ENCODE assay signal across 11 cellular contexts in genomic region chr7:47485640-47486435, GRCh38.
DNase-seq lines count a peak whose midpoint lies in the region; ATAC-seq and TF ChIP-seq lines count a peak whose summit lies in the region.
"Had no signal": no experiment of that assay in that cellular context is flagged by ENCODE, and none has a peak within 500 bp of the region (broad histone marks: within the 10 kb centered on the region; RNA-seq: fewer than 3 reads in every experiment).

No MANE protein-coding gene starts in this region.

- no peaks in the 10 kb centered on the region for H3K27me3 Mint-ChIP-seq in neural crest cell (ENCODE audit: low read depth)

- H3K79me2 ChIP-seq in fibroblast of lung (ENCODE audit: control insufficient read depth, insufficient read depth, low read length) = no peaks in the 10 kb centered on the region

- H3K27me3 ChIP-seq in AG04450 (ENCODE audit: control insufficient read depth, insufficient read depth, low read length) = no peaks in the 10 kb centered on the region
- H3K27me3 ChIP-seq in fibroblast of lung (ENCODE audit: control insufficient read depth, insufficient read depth, low read length) = no peaks in the 10 kb centered on the region
- H3K27me3 ChIP-seq: SJCRH30 had no signal

- no peak overlapping the region for H3K4me3 Mint-ChIP-seq in neural crest cell

- H3K27ac ChIP-seq in AG04450 (ENCODE audit: low read depth, low read length) = peak overlapping the region; percentile 21
- no peak overlapping the region for H3K27ac ChIP-seq in fibroblast of lung (ENCODE audit: insufficient read depth, low read length)
- H3K27ac ChIP-seq: C4-2B, SJCRH30 had no signal

- H3K4me2 ChIP-seq in fibroblast of lung (ENCODE audit: extremely low read depth, insufficient read depth, low read length) = no peak overlapping the region

- H3K9me3 ChIP-seq in AG04450 (ENCODE audit: control insufficient read depth, insufficient read depth, low read length) (no peaks in the 10 kb centered on the region), fibroblast of lung (ENCODE audit: control insufficient read depth, insufficient read depth, low read depth, low read length) (no peaks in the 10 kb centered on the region)
- H3K9me3 ChIP-seq: SJCRH30 had no signal

- POLR2A ChIA-PET in AG04450 (lab: Yijun Ruan, JAX) = interaction anchor here (0.6 to 1.3 kb wide), 2 partner anchors 28 to 51 kb away, joined by 3 to 4 read pairs; no protein-coding TSS in a partner anchor

- peaks cover 2% of the 10 kb centered on the region for H3K36me3 ChIP-seq in fibroblast of lung (ENCODE audit: control insufficient read depth, insufficient read depth, low read length)
- H3K36me3 ChIP-seq: SJCRH30 had no signal

- H3K27ac Mint-ChIP-seq in neural crest cell (ENCODE audit: unreplicated experiment) = peak overlapping the region; percentile 0

- TF ChIP-seq CTCF in AG04450 (IDR thresholded peaks at IDR 0.05; ENCODE audit: low read depth, low read length) = no peak
- TF ChIP-seq CTCF in fibroblast of lung (conservative IDR thresholded peaks at IDR 0.05 in 1 of 2, IDR thresholded peaks at IDR 0.05 in 1 of 2; ENCODE audit: low read depth in 1 of 2, low read length in 2 of 2) = no peak
- no peak for TF ChIP-seq CTCF in neural crest cell (conservative IDR thresholded peaks at IDR 0.05)
- no peak for TF ChIP-seq CTCF in omental fat pad (IDR thresholded peaks at IDR 0.05)

- ATAC-seq in GM21786 (IDR thresholded peaks at IDR 0.05; ENCODE audit: unreplicated experiment) (no peak), omental fat pad (ENCODE audit: low FRiP score) (no peak)

- peaks cover 52% of the 10 kb centered on the region for H3K4me1 Mint-ChIP-seq in neural crest cell

- H3K4me1 ChIP-seq in fibroblast of lung (ENCODE audit: control insufficient read depth, extremely low read depth, insufficient read depth, low read length) = peaks cover 26% of the 10 kb centered on the region

- no peak overlapping the region for H3K9ac ChIP-seq in fibroblast of lung (ENCODE audit: insufficient read depth, low read length)

- H3K9me3 Mint-ChIP-seq in neural crest cell = no peaks in the 10 kb centered on the region

- no peaks in the 10 kb centered on the region for H3K36me3 Mint-ChIP-seq in neural crest cell (ENCODE audit: low read depth)

- no peak overlapping the region for H2AFZ ChIP-seq in fibroblast of lung (ENCODE audit: low read length)

- CTCF ChIA-PET in AG04450 (lab: Charles Lee) = interaction anchor here (1.2 kb wide), 1 partner anchor 220 kb away, joined by 4 read pairs; no protein-coding TSS in a partner anchor

- H3K4me3 ChIP-seq in AG04450 (ENCODE audit: low read depth, low read length) (no peak overlapping the region), fibroblast of lung (replicated peaks in 1 of 4; ENCODE audit: control extremely low read depth in 1 of 4, insufficient read depth in 1 of 4, low read depth in 3 of 4, low read length in 4 of 4) (no peak overlapping the region)
- H3K4me3 ChIP-seq: SJCRH30 had no signal

- no peak for DNase-seq in AG04450 (ENCODE audit: low read depth, low spot score)
- peak; percentile 13 for DNase-seq in NCI-H146 treated with DMSO at 0.1 percent for 48 hours (lab: John Stamatoyannopoulos, UW; ENCODE audit: unreplicated experiment)
- peak; percentile 26 to 46 for DNase-seq in fibroblast of lung (ENCODE audit: low read depth in 2 of 2)
- no peak for DNase-seq in neural crest cell (ENCODE audit: low read depth, low spot score)
- DNase-seq in activated T-cell treated with anti-CD3 and anti-CD28 coated beads, Interleukin-2, amount 50 U/mL, for 48 hours = no peak
- DNase-seq in SIG-M5 (lab: John Stamatoyannopoulos, UW) = no peak
- DNase-seq in omental fat pad (ENCODE audit: low spot score) = no peak
- DNase-seq: activated CD4-positive, alpha-beta T cell treated with anti-CD3 and anti-CD28 coated beads, Interleukin-2, amount 50 U/mL, for 48 hours; SJCRH30 had no signal

- H4K20me1 ChIP-seq in fibroblast of lung (ENCODE audit: control insufficient read depth, extremely low read depth, insufficient read depth, low read length) = no peaks in the 10 kb centered on the region

Comparison
In these comparisons a context has a peak if more than half of its experiments do, and no peak if none do; other contexts are left out.
1. DNase-seq: peak in NCI-H146 treated with DMSO at 0.1 percent for 48 hours (single experiment) and fibroblast of lung (2 of 2); none in AG04450 (single experiment), neural crest cell (single experiment), activated T-cell treated with anti-CD3 and anti-CD28 coated beads, Interleukin-2, amount 50 U/mL, for 48 hours (0 of 2), SIG-M5 (single experiment) and omental fat pad (single experiment).